18 cellular contexts compared by ENCODE assay signal in the genomic region with DNA sequence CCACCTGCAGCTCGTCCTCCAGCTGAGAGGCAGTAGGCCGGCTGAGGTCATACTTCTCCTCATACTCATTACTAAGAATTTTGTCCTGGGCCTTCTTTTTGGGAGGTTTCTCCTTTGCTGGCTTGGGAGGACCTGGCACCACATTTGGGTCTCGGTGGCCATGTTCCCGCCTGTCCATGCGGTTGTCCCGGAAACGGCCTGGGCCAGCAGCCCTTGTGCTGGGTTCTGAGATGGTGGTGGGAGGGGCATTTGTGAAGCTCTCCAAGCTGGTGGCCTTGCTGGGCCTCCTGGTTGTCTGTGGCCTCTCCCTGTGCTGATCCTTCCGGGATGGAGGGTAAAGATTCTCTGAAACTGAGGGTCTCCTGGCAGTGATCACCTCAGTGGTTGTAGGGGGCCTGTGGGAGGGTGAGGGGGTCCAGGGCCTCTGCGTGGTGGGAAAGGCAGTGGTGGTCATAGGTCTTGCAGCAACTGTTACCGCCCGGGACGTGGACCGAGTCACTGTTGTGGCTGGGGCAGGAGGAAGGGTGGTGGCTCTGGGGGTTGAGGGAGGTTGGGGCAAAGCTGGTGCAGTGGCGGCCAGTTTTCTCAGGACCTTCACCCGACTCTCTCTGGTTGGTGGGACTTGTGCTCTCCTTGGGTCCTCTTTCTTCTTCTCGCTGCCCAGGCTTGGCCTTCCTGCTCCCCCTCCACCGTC. TPM values are rescaled to one million over a fixed set of nuclear protein-coding genes. Genes with fewer than 3 reads are reported as not detected.
DNase-seq lines count a peak whose midpoint lies in the region; ATAC-seq, FAIRE-seq and TF ChIP-seq lines count a peak whose summit lies in the region.
"Had no signal": no experiment of that assay in that cellular context is flagged by ENCODE, and none has a peak within 500 bp of the region (broad histone marks: within the 10 kb centered on the region; RNA-seq: fewer than 3 reads in every experiment).

No MANE protein-coding gene starts in this region.

- H3K4ac ChIP-seq in H9 (ENCODE audit: low read depth, low read length), result no peak overlapping the region

- POLR2A ChIA-PET in A549 (lab: Yijun Ruan, JAX), result interaction anchor here (2.5 kb wide), 1 partner anchor 9 kb away, joined by 7 read pairs; no protein-coding TSS in a partner anchor

- no peak overlapping the region for H3T11ph ChIP-seq in H9 (ENCODE audit: low read length)

- 89% methylated on average over 15 of the region's 17 CpGs for WGBS in A549 (ENCODE audit: missing lambda C conversion rate)
- 91 to 92% methylated on average over 17 of the region's 17 CpGs for WGBS in sigmoid colon, 2 donors
- WGBS in H9 (ENCODE audit: extremely low coverage, insufficient read length, low lambda C conversion rate), result no CpG with 5 or more reads among the region's 17 CpGs

- TF ChIP-seq POLR2A in A549 (IDR thresholded peaks at IDR 0.05; ENCODE audit: low read length), result no peak
- TF ChIP-seq POLR2A in sigmoid colon (IDR thresholded peaks at IDR 0.05), result no peak

- no peak overlapping the region for H2BK20ac ChIP-seq in H9 (ENCODE audit: low read depth, low read length, poor library complexity, severe bottlenecking)

- H4K20me1 ChIP-seq in H9 (ENCODE audit: control insufficient read depth, insufficient read depth, insufficient read length), result no peaks in the 10 kb centered on the region

- H3K56ac ChIP-seq in H9 (ENCODE audit: insufficient read length, low read depth, low read length), result no peak overlapping the region

- no peaks in the 10 kb centered on the region for H3K23me2 ChIP-seq in H9 (ENCODE audit: insufficient read length, low read depth, low read length, poor library complexity, severe bottlenecking)

- H2BK120ac ChIP-seq in H9 (ENCODE audit: low read depth, low read length, poor library complexity, severe bottlenecking), result no peak overlapping the region

- no peaks in the 10 kb centered on the region for H3K79me2 ChIP-seq in H9 (ENCODE audit: insufficient read depth, low read length)
- H3K79me2 ChIP-seq: parathyroid adenoma had no signal

- no peak overlapping the region for H3K4me3 ChIP-seq in A549
- peak overlapping the region; percentile 74 for H3K4me3 ChIP-seq in astrocyte of the spinal cord (ENCODE audit: low read depth, low read length)
- H3K4me3 ChIP-seq in left ventricle myocardium inferior, result peak overlapping the region; percentile 63
- peak overlapping the region in 3 of 4 donors; percentile 39 to 51 (median 48) for H3K4me3 ChIP-seq in sigmoid colon

- FAIRE-seq in A549 (lab: Jason Lieb, UNC), result no peak
- FAIRE-seq: GM12892, GM19239 had no signal

- H3K9me3 Mint-ChIP-seq in H9, result no peaks in the 10 kb centered on the region
- H3K9me3 Mint-ChIP-seq: activated T-helper 17 cell treated with anti-CD3 and anti-CD28 coated beads, Interleukin-2, amount 50 U/mL, for 72 hours; IgD-negative memory B cell had no signal

- H3K27me3 ChIP-seq in left ventricle myocardium inferior (ENCODE audit: low read depth) (peaks cover 35% of the 10 kb centered on the region), sigmoid colon (no peaks in the 10 kb centered on the region), H9 (ENCODE audit: insufficient read depth, low read length) (no peaks in the 10 kb centered on the region)

- TF ChIP-seq CTCF in A549 (IDR thresholded peaks at IDR 0.05) (no peak), astrocyte of the spinal cord (IDR thresholded peaks at IDR 0.05; ENCODE audit: low read depth, low read length) (no peak), left ventricle myocardium inferior (IDR thresholded peaks at IDR 0.05; ENCODE audit: borderline replicate concordance) (no peak), sigmoid colon (IDR thresholded peaks at IDR 0.05) (no peak), H9 (conservative IDR thresholded peaks at IDR 0.05) (no peak)

- H3K14ac ChIP-seq in H9 (ENCODE audit: insufficient read depth, low read length), result no peak overlapping the region

- no peak overlapping the region for H4K91ac ChIP-seq in H9 (ENCODE audit: insufficient read length, low read depth, low read length)

- DNase-seq in A549 (ENCODE audit: low read depth in 1 of 2, low spot score in 1 of 2), result no peak
- no peak for DNase-seq in astrocyte of the spinal cord (ENCODE audit: low read depth, low spot score)
- DNase-seq in left ventricle myocardium inferior, result peak; percentile 39
- DNase-seq in sigmoid colon, result peak; percentile 73
- no peak for DNase-seq in T1000 (lab: John Stamatoyannopoulos, UW)
- DNase-seq in H9, result no peak
- no peak for DNase-seq in NCI-H1694 (lab: John Stamatoyannopoulos, UW)
- DNase-seq: ACHN; activated CD4-positive, CD25-positive, alpha-beta regulatory T cell treated with anti-CD3 and anti-CD28 coated beads, Interleukin-2, amount 50 U/mL, for 72 hours; DMS79; NCI-H1417 treated with DMSO at 0.1 percent for 48 hours had no signal

- peaks cover 22 to 29% of the 10 kb centered on the region in 2 experiments for H3K4me1 Mint-ChIP-seq in H9

- H3K4me1 ChIP-seq in A549 (peaks cover 47% of the 10 kb centered on the region), left ventricle myocardium inferior (peaks cover 25% of the 10 kb centered on the region), sigmoid colon (peaks cover 2 to 89% (median 87%) of the 10 kb centered on the region in 4 donors), H9 (ENCODE audit: insufficient read depth, low read length) (peaks cover 18% of the 10 kb centered on the region)

- no peak overlapping the region for H4K8ac ChIP-seq in H9 (replicated peaks; ENCODE audit: insufficient read length, low read depth, low read length)

- no peak overlapping the region for H2AK5ac ChIP-seq in H9 (ENCODE audit: insufficient read length, low read length)

- H3K4me3 Mint-ChIP-seq in H9, result no peak overlapping the region
- H3K4me3 Mint-ChIP-seq: activated T-helper 17 cell treated with anti-CD3 and anti-CD28 coated beads, Interleukin-2, amount 50 U/mL, for 72 hours; IgD-negative memory B cell had no signal

- H3K27ac Mint-ChIP-seq in H9, result peak overlapping the region in 1 of 3 experiments; percentile 9; a peak in 1 of 7 replicates
- H3K27ac Mint-ChIP-seq: activated T-helper 17 cell treated with anti-CD3 and anti-CD28 coated beads, Interleukin-2, amount 50 U/mL, for 72 hours; IgD-negative memory B cell had no signal

- H2BK15ac ChIP-seq in H9 (ENCODE audit: low read depth, low read length), result no peak overlapping the region

- no peak overlapping the region for H3K9ac ChIP-seq in H9 (ENCODE audit: extremely low read depth, insufficient read length, low read length)
- H3K9ac ChIP-seq: parathyroid adenoma had no signal

- no peak overlapping the region for H2AFZ ChIP-seq in H9 (ENCODE audit: low read length)
- H2AFZ ChIP-seq: parathyroid adenoma had no signal

- H3K27ac ChIP-seq in A549 (peak overlapping the region in 1 of 2 experiments; percentile 90; a peak in 2 of 6 replicates), left ventricle myocardium inferior (replicated peaks) (peak overlapping the region; percentile 82), sigmoid colon (peak overlapping the region; percentile 80 to 86 (median 84)), H9 (ENCODE audit: insufficient read length, low read depth, low read length) (no peak overlapping the region)
- H3K27ac ChIP-seq: parathyroid adenoma had no signal

- no peak overlapping the region for H3K18ac ChIP-seq in H9 (ENCODE audit: insufficient read length, low read depth, low read length)

- no peak for TF ChIP-seq RAD21 in A549 (conservative IDR thresholded peaks at IDR 0.05 in 1 of 2, IDR thresholded peaks at IDR 0.05 in 1 of 2)

- intact Hi-C loops in left ventricle myocardium inferior (cut with micrococcal nuclease) (no loop called here), sigmoid colon (cut with DNase I) (loop anchor here (5.0 to 10.0 kb wide), 4 partner anchors 76 to 766 kb away; partner anchors contain the start of genes ATG3 and SLC35A5)

- H3K36me3 Mint-ChIP-seq in H9 (ENCODE audit: insufficient read depth in 1 of 3, low read depth in 3 of 3), result peaks cover 0 to 9% (median 2%) of the 10 kb centered on the region in 3 experiments; a peak in 1 of 7 replicates
- H3K36me3 Mint-ChIP-seq: IgD-negative memory B cell had no signal

- CTCF ChIA-PET in A549 (lab: Yijun Ruan, JAX), result interaction anchor here (0.8 to 5.0 kb wide), 8 partner anchors 9 to 352 kb away, joined by 3 to 40 read pairs (median 4); partner anchors contain the start of gene GTPBP8

- no peak overlapping the region for H2BK12ac ChIP-seq in H9 (ENCODE audit: insufficient read length, low read depth, low read length)

- no peaks in the 10 kb centered on the region for H3K9me3 ChIP-seq in A549
- H3K9me3 ChIP-seq in left ventricle myocardium inferior (replicated peaks), result no peaks in the 10 kb centered on the region
- H3K9me3 ChIP-seq in sigmoid colon, result no peaks in the 10 kb centered on the region
- no peaks in the 10 kb centered on the region for H3K9me3 ChIP-seq in H9 (ENCODE audit: control insufficient read depth, low read depth, low read length)

- no peaks in the 10 kb centered on the region for H3K79me1 ChIP-seq in H9 (ENCODE audit: insufficient read depth, low read depth, low read length, poor library complexity, severe bottlenecking)

- H3K27me3 Mint-ChIP-seq in H9 (ENCODE audit: low read depth), result peaks cover 3% of the 10 kb centered on the region; the same call in 1 of the 2 replicates

- ATAC-seq in A549, result no peak
- ATAC-seq in HG02798 (IDR thresholded peaks at IDR 0.05; ENCODE audit: poor library complexity, unreplicated experiment), result no peak
- ATAC-seq: activated T-helper 17 cell treated with anti-CD3 and anti-CD28 coated beads, Interleukin-2, amount 50 U/mL, for 72 hours; HCT116 had no signal

- no peak for TF ChIP-seq EP300 in A549 (IDR thresholded peaks at IDR 0.05)
- no peak for TF ChIP-seq EP300 in sigmoid colon (IDR thresholded peaks at IDR 0.05)

- H3K36me3 ChIP-seq in left ventricle myocardium inferior (no peaks in the 10 kb centered on the region), sigmoid colon (no peaks in the 10 kb centered on the region)

- no peak overlapping the region for H4K5ac ChIP-seq in H9 (ENCODE audit: insufficient read length, low read depth, low read length)

- H3K4me2 ChIP-seq in A549, result peak overlapping the region; percentile 53
- no peak overlapping the region for H3K4me2 ChIP-seq in H9 (ENCODE audit: insufficient read depth, insufficient read length, low read length)

- in situ Hi-C loops in astrocyte of the spinal cord (cut with HindIII; ENCODE audit: low sequenced_read_pairs), result no loop called here

- H3K23ac ChIP-seq in H9 (ENCODE audit: insufficient read length, low read depth, low read length), result no peak overlapping the region

- no peak overlapping the region for H2BK5ac ChIP-seq in H9 (ENCODE audit: insufficient read length, low read length)

TF ChIP-seq in A549, 52 proteins besides CTCF, POLR2A, EP300 and RAD21 (continues in another document):
- TF ChIP-seq ZC3H11A (IDR thresholded peaks at IDR 0.05) (no peak), SREBF2 (IDR thresholded peaks at IDR 0.05) (no peak)

RNA-seq across cellular contexts. Expression of gene CCDC80, which starts 2.5 kb away (rescaled TPM):
- 54.1 and 79.1 TPM in 2 replicates for polyA plus RNA-seq in A549 (2011; rRNA removed)
- 18.3 and 19.6 TPM in 2 replicates for polyA plus RNA-seq in A549 (2012; cell fraction: cytosol; rRNA removed)
- polyA plus RNA-seq in A549 (2012; cell fraction: nucleus; rRNA removed), result 27.5 and 42.0 TPM in 2 replicates
- polyA plus RNA-seq in A549 (2017; fragmentation: RNase III; extraction: RNeasy Plus Mini Kit Qiagen cat#74134 plus additional on column Dnase treatment), result 111 to 168 TPM (median 148 TPM) in 3 replicates
- polyA minus RNA-seq in A549 (2011; rRNA and poly(A)+ RNA removed), result 39.1 and 47.8 TPM in 2 replicates
- total RNA-seq in left ventricle myocardium inferior, result 171 TPM
- total RNA-seq in sigmoid colon, result 100 to 1,000 TPM in 1 of 4 donors, 10 to 100 TPM in 3; 18.8 to 201 (median 43.8) TPM
- polyA plus RNA-seq in sigmoid colon, result 10 to 100 TPM in 2 of 3 donors, 1 to 10 TPM in 1; 1.8 to 30.0 (median 12.1) TPM
- 4.6 and 5.4 TPM in 2 replicates for total RNA-seq in H9 (2021)
- total RNA-seq: activated T-helper 17 cell treated with anti-CD3 and anti-CD28 coated beads, Interleukin-2, amount 50 U/mL, for 72 hours had no signal

Comparison
In these comparisons a context has a peak if more than half of its experiments do, and no peak if none do; other contexts are left out.
1. DNase-seq: peak in left ventricle myocardium inferior (single experiment) and sigmoid colon (single experiment); none in A549 (0 of 2), astrocyte of the spinal cord (single experiment), T1000 (single experiment), H9 (single experiment) and NCI-H1694 (single experiment).